25 cellular contexts compared by ENCODE assay signal in genomic region chr4:148238086-148238485, GRCh38.
"Had no signal": no experiment of that assay in that cellular context is flagged by ENCODE, and none has a peak within 500 bp of the region (broad histone marks: within the 10 kb centered on the region; RNA-seq: fewer than 3 reads in every experiment).

No MANE protein-coding gene starts in this region.

- H3K27me3 Mint-ChIP-seq: activated B cell treated with CpG ODN at 0.5 μM for 24 hours; activated CD4-positive, alpha-beta T cell treated with anti-CD3 and anti-CD28 coated beads for 36 hours; activated naive CD4-positive, alpha-beta T cell treated with anti-CD3 and anti-CD28 coated beads, Interleukin-2, amount 10 ng/mL, durations not matched to agents 7 days and 5 days; central memory CD8-positive, alpha-beta T cell; effector memory CD8-positive, alpha-beta T cell had no signal

- H3K36me3 Mint-ChIP-seq: activated naive CD4-positive, alpha-beta T cell treated with anti-CD3 and anti-CD28 coated beads, Interleukin-2, amount 10 ng/mL, durations not matched to agents 7 days and 5 days; mesothelial cell of epicardium; natural killer cell treated with Interleukin-12 subunit alpha and Interleukin-12 subunit beta and Interleukin-15 and Interleukin-18, amount 100 ng/mL, for 72 hours had no signal

- H3K9me3 Mint-ChIP-seq: activated B cell treated with CpG ODN at 0.5 μM for 24 hours; activated naive CD4-positive, alpha-beta T cell treated with anti-CD3 and anti-CD28 coated beads, Interleukin-2, amount 10 ng/mL, durations not matched to agents 7 days and 5 days; central memory CD8-positive, alpha-beta T cell; effector memory CD8-positive, alpha-beta T cell; natural killer cell treated with Interleukin-12 subunit alpha and Interleukin-12 subunit beta and Interleukin-15 and Interleukin-18, amount 100 ng/mL, for 72 hours; T-helper 1 cell treated with Interleukin-12 subunit alpha and Interleukin-12 subunit beta and Interleukin-4 antibody, amounts not matched to agents 30 μg/mL and 1 μg/mL, for 36 hours had no signal

- H3K27me3 ChIP-seq: brain microvascular endothelial cell, esophagus muscularis mucosa, hepatocyte, ovary, spleen, upper lobe of left lung had no signal

- H3K36me3 ChIP-seq: brain microvascular endothelial cell, esophagus muscularis mucosa, left ventricle myocardium inferior, ovary, prostate gland, spleen, upper lobe of left lung had no signal

- H2AFZ ChIP-seq: hepatocyte had no signal

- H3K27ac Mint-ChIP-seq: activated B cell treated with CpG ODN at 0.5 μM for 24 hours; activated CD4-positive, alpha-beta T cell treated with anti-CD3 and anti-CD28 coated beads for 36 hours; effector memory CD8-positive, alpha-beta T cell; mesothelial cell of epicardium; natural killer cell treated with Interleukin-12 subunit alpha and Interleukin-12 subunit beta and Interleukin-15 and Interleukin-18, amount 100 ng/mL, for 72 hours; T-helper 1 cell treated with Interleukin-12 subunit alpha and Interleukin-12 subunit beta and Interleukin-4 antibody, amounts not matched to agents 30 μg/mL and 1 μg/mL, for 36 hours had no signal

- ATAC-seq: activated CD4-positive, alpha-beta T cell treated with anti-CD3 and anti-CD28 coated beads for 36 hours; effector memory CD8-positive, alpha-beta T cell; natural killer cell treated with Interleukin-12 subunit alpha and Interleukin-12 subunit beta and Interleukin-15 and Interleukin-18, amount 100 ng/mL, for 72 hours had no signal

- H3K4me1 ChIP-seq: prostate gland, spleen had no signal

- H3K79me2 ChIP-seq: hepatocyte had no signal

- H3K4me3 Mint-ChIP-seq: activated B cell treated with CpG ODN at 0.5 μM for 24 hours; activated CD4-positive, alpha-beta T cell treated with anti-CD3 and anti-CD28 coated beads for 36 hours; activated naive CD4-positive, alpha-beta T cell treated with anti-CD3 and anti-CD28 coated beads, Interleukin-2, amount 10 ng/mL, durations not matched to agents 7 days and 5 days; central memory CD8-positive, alpha-beta T cell; effector memory CD8-positive, alpha-beta T cell; mesothelial cell of epicardium; natural killer cell treated with Interleukin-12 subunit alpha and Interleukin-12 subunit beta and Interleukin-15 and Interleukin-18, amount 100 ng/mL, for 72 hours; T-helper 1 cell treated with Interleukin-12 subunit alpha and Interleukin-12 subunit beta and Interleukin-4 antibody, amounts not matched to agents 30 μg/mL and 1 μg/mL, for 36 hours had no signal

- H3K27ac ChIP-seq: brain microvascular endothelial cell, esophagus muscularis mucosa, hepatocyte, ovary, prostate gland, spleen, upper lobe of left lung had no signal

- H3K9me3 ChIP-seq: esophagus muscularis mucosa, left ventricle myocardium inferior, ovary, prostate gland, spleen, upper lobe of left lung had no signal

- DNase-seq: activated B cell treated with CpG ODN at 0.5 μM for 24 hours; activated CD4-positive, alpha-beta T cell treated with anti-CD3 and anti-CD28 coated beads for 36 hours; activated CD4-positive, alpha-beta T cell treated with anti-CD3 and anti-CD28 coated beads, Interleukin-2, amount 50 U/mL, for 4 hours; activated effector memory CD4-positive, alpha-beta T cell treated with anti-CD3 and anti-CD28 coated beads, Interleukin-2, amount 50 U/mL, for 16 hours; activated naive CD4-positive, alpha-beta T cell treated with anti-CD3 and anti-CD28 coated beads, Interleukin-2, amount 10 ng/mL, durations not matched to agents 7 days and 5 days; aorta; brain microvascular endothelial cell; effector memory CD8-positive, alpha-beta T cell; foreskin melanocyte; kidney glomerular epithelial cell; left ventricle myocardium inferior; mammary epithelial cell; ovary; spleen; stimulated activated CD4-positive, alpha-beta T cell treated with anti-CD3 and anti-CD28 coated beads, Interleukin-4, amount 100 ng/mL, for 1 hour; stimulated activated naive CD4-positive, alpha-beta T cell; T1000; upper lobe of left lung had no signal

- H3K4me2 ChIP-seq: hepatocyte had no signal

- H3K4me3 ChIP-seq: esophagus muscularis mucosa, hepatocyte, left ventricle myocardium inferior, ovary, prostate gland, spleen, upper lobe of left lung had no signal

- H3K4me1 Mint-ChIP-seq: activated B cell treated with CpG ODN at 0.5 μM for 24 hours; activated naive CD4-positive, alpha-beta T cell treated with anti-CD3 and anti-CD28 coated beads, Interleukin-2, amount 10 ng/mL, durations not matched to agents 7 days and 5 days had no signal
